In the genomic region with DNA sequence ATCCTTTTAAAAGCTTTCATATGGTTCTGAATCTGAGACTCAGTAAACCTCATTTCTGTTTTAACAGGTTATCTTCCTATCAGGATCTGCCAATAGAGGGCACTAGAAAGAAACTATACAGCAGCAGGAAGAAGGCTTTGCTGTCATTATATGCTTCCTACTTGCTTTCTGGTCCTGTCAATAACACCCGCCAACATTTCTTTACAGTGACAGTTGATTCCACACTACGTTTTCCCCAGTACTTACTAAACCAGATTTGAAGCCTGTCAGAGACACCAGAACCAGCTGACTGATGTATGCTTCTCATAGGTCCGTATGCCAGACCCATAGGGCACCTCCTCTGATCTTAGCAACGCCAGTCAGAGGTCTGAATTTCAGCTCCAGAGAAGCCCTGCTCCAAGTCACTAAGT, we compare ENCODE assay signal across 8 cellular contexts.
DNase-seq lines count a peak whose midpoint lies in the region; ATAC-seq, FAIRE-seq and TF ChIP-seq lines count a peak whose summit lies in the region.

No MANE protein-coding gene starts in this region.

- no TSS peak for BruUV-seq in OCI-LY7 (replicated peaks; lab: Mats Ljungman, UMichigan)

- POLR2A ChIA-PET in OCI-LY7 (lab: Charles Lee) (no interaction called here), H1 (lab: Charles Lee; ENCODE audit: partially characterized antibody) (no interaction called here)

- H2AFZ ChIP-seq in OCI-LY7 (ENCODE audit: low read length) (peak overlapping the region; percentile 80), H1 (ENCODE audit: low read length) (no peak overlapping the region)

- ATAC-seq in GM21717 (IDR thresholded peaks at IDR 0.05; ENCODE audit: unreplicated experiment): peak; percentile 94

- H3K9me2 ChIP-seq in OCI-LY7 (ENCODE audit: insufficient read depth, low read length): no peaks in the 10 kb centered on the region

- H4K20me1 ChIP-seq in OCI-LY7 (ENCODE audit: insufficient read depth, low read length) (no peaks in the 10 kb centered on the region), H1 (replicated peaks in 1 of 2; ENCODE audit: control insufficient read depth in 1 of 2, insufficient read depth in 2 of 2, low read length in 2 of 2) (no peaks in the 10 kb centered on the region)

- H3K23ac ChIP-seq in H1 (ENCODE audit: insufficient read length): no peak overlapping the region

- no peak overlapping the region for H2BK120ac ChIP-seq in H1 (replicated peaks; ENCODE audit: low read depth, low read length)

- H3K9ac ChIP-seq in H1 (replicated peaks in 1 of 4; ENCODE audit: extremely low read depth in 1 of 4, low read depth in 3 of 4, low read length in 3 of 4): no peak overlapping the region

- intact Hi-C loops in OCI-LY7 (cut with micrococcal nuclease; ENCODE audit: unreplicated experiment): no loop called here

- H3K56ac ChIP-seq in H1 (replicated peaks; ENCODE audit: insufficient read length, low read depth, low read length): no peak overlapping the region

- no peak overlapping the region for H3K14ac ChIP-seq in H1 (ENCODE audit: insufficient read length)

- H3K4ac ChIP-seq in H1 (replicated peaks; ENCODE audit: insufficient read length, low read depth, low read length): no peak overlapping the region

- H2BK15ac ChIP-seq in H1 (ENCODE audit: low read length): no peak overlapping the region

- TF ChIP-seq POLR2A in H1 (IDR thresholded peaks at IDR 0.05; ENCODE audit: control extremely low read depth in 1 of 2, low read depth in 2 of 2, low read length in 2 of 2): no peak

- WGBS in H1 (ENCODE audit: extremely low coverage in 1 of 2, insufficient coverage in 1 of 2, insufficient read length in 1 of 2, insufficient replicate concordance in 2 of 2, low coverage in 1 of 2, low lambda C conversion rate in 2 of 2, missing lambda C conversion rate in 1 of 2), 2 experiments: 47% methylated on average over 4 of the region's 4 CpGs; no CpG with 5 or more reads in 1 of the 2 experiments

- H2BK20ac ChIP-seq in H1 (ENCODE audit: low read length): no peak overlapping the region

- no peak overlapping the region for H4K5ac ChIP-seq in H1 (ENCODE audit: insufficient read length, low read depth, low read length)

- peak; percentile 79 for TF ChIP-seq CTCF in OCI-LY7 (conservative IDR thresholded peaks at IDR 0.05; ENCODE audit: low read length)
- peak in 2 of 3 experiments; percentile 30 to 61; a peak in 2 of 4 replicates for TF ChIP-seq CTCF in H1 (IDR thresholded peaks at IDR 0.05; ENCODE audit: control extremely low read depth in 1 of 3, insufficient read depth in 1 of 3, low read depth in 1 of 3, low read length in 3 of 3)

- no peak overlapping the region for H2AK5ac ChIP-seq in H1 (ENCODE audit: low read depth, low read length)

- H3K79me2 ChIP-seq in OCI-LY7 (ENCODE audit: insufficient read depth, low read depth, low read length) (no peaks in the 10 kb centered on the region), H1 (ENCODE audit: control insufficient read depth in 1 of 2, insufficient read depth in 2 of 2, low read length in 2 of 2) (no peaks in the 10 kb centered on the region)

- H3K36me3 ChIP-seq in OCI-LY7 (ENCODE audit: insufficient read depth, low read length) (no peaks in the 10 kb centered on the region), H1 (ENCODE audit: control insufficient read depth in 2 of 4, insufficient read depth in 4 of 4, low read length in 3 of 4) (no peaks in the 10 kb centered on the region)

- H4K91ac ChIP-seq in H1 (replicated peaks; ENCODE audit: insufficient read length, low read length): no peak overlapping the region

- H3K4me2 ChIP-seq in OCI-LY7 (ENCODE audit: low read length) (peak overlapping the region; percentile 21; the same call in 1 of the 2 replicates), H1 (ENCODE audit: insufficient read depth in 1 of 2, low read depth in 2 of 2, low read length in 2 of 2) (no peak overlapping the region)

- H3K18ac ChIP-seq in H1 (ENCODE audit: extremely low read depth, low read length): no peak overlapping the region

- H3K27me3 ChIP-seq in H1 (replicated peaks in 1 of 4; ENCODE audit: control insufficient read depth in 3 of 4, extremely low read depth in 1 of 4, insufficient read depth in 3 of 4, low read length in 3 of 4): no peaks in the 10 kb centered on the region
- H3K27me3 ChIP-seq in mononuclear cell (ENCODE audit: insufficient read depth, low read length): no peaks in the 10 kb centered on the region

- DNase-seq in HuH-7.5 (ENCODE audit: low spot score): peak; percentile 7
- peak; percentile 37 for DNase-seq in OCI-LY7 (ENCODE audit: low spot score)
- peak in 1 of 2 experiments; percentile 50 for DNase-seq in H1 (ENCODE audit: low read depth in 1 of 2, low spot score in 2 of 2)
- no peak for DNase-seq in stimulated activated CD4-positive, alpha-beta T cell treated with anti-CD3 and anti-CD28 coated beads, Interleukin-2, amount 100 ng/mL, for 24 hours
- DNase-seq in effector CD8-positive, alpha-beta T cell (lab: John Stamatoyannopoulos, UW): no peak

- H4K8ac ChIP-seq in H1 (ENCODE audit: extremely low read depth, insufficient read depth, low read length): no peak overlapping the region

- no peak for TF ChIP-seq EP300 in H1 (IDR thresholded peaks at IDR 0.05; ENCODE audit: borderline replicate concordance in 1 of 2, low read depth in 2 of 2, low read length in 2 of 2)

- H2BK12ac ChIP-seq in H1 (ENCODE audit: low read depth, low read length): no peak overlapping the region

- H3K9me3 ChIP-seq in OCI-LY7 (ENCODE audit: low read length) (no peaks in the 10 kb centered on the region), H1 (ENCODE audit: insufficient read depth in 2 of 2, low read depth in 1 of 2, low read length in 1 of 2) (no peaks in the 10 kb centered on the region), mononuclear cell (ENCODE audit: low read depth, low read length) (no peaks in the 10 kb centered on the region)

- no peak overlapping the region for H2BK5ac ChIP-seq in H1 (ENCODE audit: low read depth, low read length)

- TF ChIP-seq RAD21 in H1 (IDR thresholded peaks at IDR 0.05 in 1 of 2, conservative IDR thresholded peaks at IDR 0.05 in 1 of 2; ENCODE audit: low read depth in 2 of 2, low read length in 2 of 2): peak; percentile 66 to 69

- CTCF ChIA-PET in OCI-LY7 (lab: Charles Lee; ENCODE audit: unreplicated experiment) (no interaction called here), H1 (lab: Charles Lee; ENCODE audit: partially characterized antibody) (interaction anchor here (0.6 to 2.4 kb wide), 20 partner anchors 11 to 682 kb away, joined by 3 to 7 read pairs (median 3); no protein-coding TSS in a partner anchor)

- H3K27ac ChIP-seq in OCI-LY7 (ENCODE audit: low read depth, low read length, poor library complexity, severe bottlenecking): no peak overlapping the region
- H3K27ac ChIP-seq in H1 (ENCODE audit: low read depth, low read length): no peak overlapping the region

- H3K79me1 ChIP-seq in H1 (ENCODE audit: low read depth, low read length): no peaks in the 10 kb centered on the region

- peak; percentile 76 for FAIRE-seq in G401.6 (lab: Jason Lieb, UNC)
- peak; percentile 48 for FAIRE-seq in H1 (lab: Jason Lieb, UNC)

- H3K4me1 ChIP-seq in OCI-LY7 (ENCODE audit: insufficient read depth, low read length, poor library complexity, severe bottlenecking): no peaks in the 10 kb centered on the region
- no peaks in the 10 kb centered on the region for H3K4me1 ChIP-seq in H1 (replicated peaks in 1 of 4; ENCODE audit: control insufficient read depth in 3 of 4, insufficient read depth in 4 of 4, low read length in 3 of 4)
- H3K4me1 ChIP-seq in mononuclear cell (ENCODE audit: insufficient read depth, low read length): no peaks in the 10 kb centered on the region

- H3K4me3 ChIP-seq in OCI-LY7 (ENCODE audit: low read depth, low read length, poor library complexity, severe bottlenecking) (no peak overlapping the region), H1 (ENCODE audit: extremely low read depth in 1 of 4, insufficient read depth in 2 of 4, low read depth in 3 of 4, low read length in 4 of 4) (no peak overlapping the region), mononuclear cell (ENCODE audit: low read length) (peak overlapping the region; percentile 14)

- H3K23me2 ChIP-seq in H1 (ENCODE audit: low read depth, low read length): no peaks in the 10 kb centered on the region

TF ChIP-seq in H1, 55 proteins besides CTCF, POLR2A, EP300 and RAD21:
- TF ChIP-seq SIN3A (conservative IDR thresholded peaks at IDR 0.05 in 1 of 2, IDR thresholded peaks at IDR 0.05 in 1 of 2; ENCODE audit: low read depth in 1 of 2, low read length in 2 of 2) (no peak), CBX5 (IDR thresholded peaks at IDR 0.05; ENCODE audit: low read depth, low read length) (no peak), CREB1 (IDR thresholded peaks at IDR 0.05) (no peak), YY1 (IDR thresholded peaks at IDR 0.05; ENCODE audit: low read depth, low read length) (no peak), SP4 (IDR thresholded peaks at IDR 0.05; ENCODE audit: low read length) (no peak), RBBP5 (IDR thresholded peaks at IDR 0.05; ENCODE audit: borderline replicate concordance, low read depth, low read length) (no peak), GTF2F1 (IDR thresholded peaks at IDR 0.05; ENCODE audit: borderline replicate concordance, low read depth, low read length) (no peak), BRCA1 (IDR thresholded peaks at IDR 0.05; ENCODE audit: low read depth, low read length) (no peak), MAFK (IDR thresholded peaks at IDR 0.05; ENCODE audit: low read depth, low read length) (no peak)
- TF ChIP-seq, protein P1, sequence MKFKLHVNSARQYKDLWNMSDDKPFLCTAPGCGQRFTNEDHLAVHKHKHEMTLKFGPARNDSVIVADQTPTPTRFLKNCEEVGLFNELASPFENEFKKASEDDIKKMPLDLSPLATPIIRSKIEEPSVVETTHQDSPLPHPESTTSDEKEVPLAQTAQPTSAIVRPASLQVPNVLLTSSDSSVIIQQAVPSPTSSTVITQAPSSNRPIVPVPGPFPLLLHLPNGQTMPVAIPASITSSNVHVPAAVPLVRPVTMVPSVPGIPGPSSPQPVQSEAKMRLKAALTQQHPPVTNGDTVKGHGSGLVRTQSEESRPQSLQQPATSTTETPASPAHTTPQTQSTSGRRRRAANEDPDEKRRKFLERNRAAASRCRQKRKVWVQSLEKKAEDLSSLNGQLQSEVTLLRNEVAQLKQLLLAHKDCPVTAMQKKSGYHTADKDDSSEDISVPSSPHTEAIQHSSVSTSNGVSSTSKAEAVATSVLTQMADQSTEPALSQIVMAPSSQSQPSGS (IDR thresholded peaks at IDR 0.05; ENCODE audit: low read length): no peak

Comparison
In these comparisons a context has a peak if more than half of its experiments do, and no peak if none do; other contexts are left out.
1. DNase-seq: peak in HuH-7.5 (single experiment) and OCI-LY7 (single experiment); none in stimulated activated CD4-positive, alpha-beta T cell treated with anti-CD3 and anti-CD28 coated beads, Interleukin-2, amount 100 ng/mL, for 24 hours (0 of 2) and effector CD8-positive, alpha-beta T cell (single experiment).